Comparison of ENCODE assay signal across 11 cellular contexts in the genomic region with DNA sequence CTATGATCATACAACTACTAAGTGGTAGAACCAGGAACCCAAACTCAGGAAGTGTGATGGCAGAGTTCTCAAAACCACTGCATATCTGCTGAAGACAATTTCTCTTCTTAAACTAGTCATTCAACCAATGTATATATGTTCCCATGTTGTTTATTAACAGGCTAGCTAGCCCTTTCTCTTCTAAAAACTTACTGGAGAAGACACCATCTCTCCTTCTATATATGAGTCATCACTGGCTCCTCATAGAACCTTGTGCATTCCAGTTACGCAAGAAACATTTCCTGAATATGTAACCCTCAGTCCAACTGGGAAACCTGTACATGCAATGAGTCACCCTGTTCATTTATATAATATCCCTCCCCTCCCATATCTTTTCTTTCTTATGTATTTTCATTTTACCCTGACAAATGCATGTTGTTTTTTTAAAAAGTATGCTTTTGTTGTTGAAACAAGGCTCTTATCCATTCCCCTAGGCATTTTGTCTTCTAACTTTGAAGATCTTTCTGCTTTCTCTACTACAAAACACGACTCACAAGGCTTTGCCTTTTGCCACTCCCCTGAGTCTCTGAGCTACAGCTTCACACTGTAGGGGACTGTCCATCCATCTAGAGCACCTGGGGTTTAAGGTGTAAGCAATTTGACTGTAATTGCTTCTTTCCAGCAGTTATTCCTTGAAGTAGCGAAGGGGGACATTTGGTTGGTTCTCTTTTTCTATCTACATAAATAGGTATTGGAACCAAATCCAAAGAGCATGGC.
A peak's percentile ranks its signal among the peaks of the same experiment; 100 is the strongest.
DNase-seq lines count a peak whose midpoint lies in the region; ATAC-seq, FAIRE-seq and TF ChIP-seq lines count a peak whose summit lies in the region.
"Had no signal": no experiment of that assay in that cellular context is flagged by ENCODE, and none has a peak within 500 bp of the region (broad histone marks: within the 10 kb centered on the region; RNA-seq: fewer than 3 reads in every experiment).

No MANE protein-coding gene starts in this region.

- peak; percentile 90 for FAIRE-seq in A549 (lab: Jason Lieb, UNC)
- FAIRE-seq: colon had no signal

- H3K9me3 Mint-ChIP-seq in natural killer cell, result peaks cover 0 to 4% of the 10 kb centered on the region in 2 donors

- H3K4me3 ChIP-seq in A549, result no peak overlapping the region

- CTCF ChIA-PET in A549 (lab: Yijun Ruan, JAX), result interaction anchor here (0.6 to 2.7 kb wide), 3 partner anchors 33 to 962 kb away, joined by 3 to 8 read pairs (median 7); no protein-coding TSS in a partner anchor

- H3K36me3 Mint-ChIP-seq in natural killer cell, result no peaks in the 10 kb centered on the region

- no peak for TF ChIP-seq CTCF in A549 (IDR thresholded peaks at IDR 0.05)
- TF ChIP-seq CTCF in natural killer cell (IDR thresholded peaks at IDR 0.05), result no peak

- H3K4me1 ChIP-seq in A549, result peaks cover 11% of the 10 kb centered on the region; the same call in 2 of the 3 replicates

- ATAC-seq in A549 (peak; percentile 96 to 99), GM21528 (IDR thresholded peaks at IDR 0.05; ENCODE audit: low FRiP score, unreplicated experiment) (peak; percentile 76), esophagus mucosa (peak; percentile 99), natural killer cell (no peak)

- no peaks in the 10 kb centered on the region for H3K27me3 Mint-ChIP-seq in natural killer cell (ENCODE audit: low read depth in 2 of 2)
- H3K27me3 Mint-ChIP-seq: progenitor cell of endocrine pancreas had no signal

- no peak for TF ChIP-seq RAD21 in A549 (conservative IDR thresholded peaks at IDR 0.05 in 1 of 2, IDR thresholded peaks at IDR 0.05 in 1 of 2)

- WGBS in A549 (ENCODE audit: missing lambda C conversion rate), result 34% methylated on average over 3 of the region's 3 CpGs

- peak overlapping the region; percentile 52 for H3K4me2 ChIP-seq in A549

- intact Hi-C loops in natural killer cell (cut with micrococcal nuclease), result no loop called here

- POLR2A ChIA-PET in A549 (lab: Yijun Ruan, JAX), result no interaction called here

- TF ChIP-seq EP300 in A549 (IDR thresholded peaks at IDR 0.05), result no peak

- H3K27ac Mint-ChIP-seq in natural killer cell, result no peak overlapping the region
- H3K27ac Mint-ChIP-seq: progenitor cell of endocrine pancreas had no signal

- no peak overlapping the region for H3K4me3 Mint-ChIP-seq in natural killer cell

- no peak for TF ChIP-seq POLR2A in A549 (IDR thresholded peaks at IDR 0.05; ENCODE audit: low read length)

- DNase-seq in A549 (ENCODE audit: low read depth in 1 of 2, low spot score in 1 of 2), result peak; percentile 30 to 77
- peak; percentile 71 for DNase-seq in LoVo (ENCODE audit: low spot score)
- DNase-seq in natural killer cell, result no peak
- DNase-seq in activated CD4-positive, alpha-beta T cell treated with anti-CD3 and anti-CD28 coated beads for 4 hours, result no peak
- no peak for DNase-seq in activated naive CD4-positive, alpha-beta T cell (lab: John Stamatoyannopoulos, UW)
- no peak for DNase-seq in occipital lobe (lab: John Stamatoyannopoulos, UW)
- DNase-seq: T-helper 2 cell had no signal

- no peaks in the 10 kb centered on the region for H3K4me1 Mint-ChIP-seq in natural killer cell

- peak overlapping the region in 1 of 2 experiments; percentile 49; a peak in 2 of 6 replicates for H3K27ac ChIP-seq in A549

- no peaks in the 10 kb centered on the region for H3K9me3 ChIP-seq in A549

TF ChIP-seq in A549, 52 proteins besides CTCF, POLR2A, EP300 and RAD21:
- no peak for TF ChIP-seq ZFP36 (IDR thresholded peaks at IDR 0.05; ENCODE audit: borderline replicate concordance, partially characterized antibody)
- TF ChIP-seq JUNB (IDR thresholded peaks at IDR 0.05), result peak; percentile 77
- TF ChIP-seq ZSCAN20 (CRISPR knock-in tag; IDR thresholded peaks at IDR 0.05), result no peak
- TF ChIP-seq FOSL2 (IDR thresholded peaks at IDR 0.05), result peak; percentile 87
- TF ChIP-seq FOSL2 (CRISPR knock-in tag; IDR thresholded peaks at IDR 0.05), result peak; percentile 97
- no peak for TF ChIP-seq SREBF2 (IDR thresholded peaks at IDR 0.05)
- TF ChIP-seq ZC3H11A (IDR thresholded peaks at IDR 0.05), result no peak
- TF ChIP-seq, protein P1, sequence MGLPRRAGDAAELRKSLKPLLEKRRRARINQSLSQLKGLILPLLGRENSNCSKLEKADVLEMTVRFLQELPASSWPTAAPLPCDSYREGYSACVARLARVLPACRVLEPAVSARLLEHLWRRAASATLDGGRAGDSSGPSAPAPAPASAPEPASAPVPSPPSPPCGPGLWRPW (IDR thresholded peaks at IDR 0.05), result peak; percentile 65; the same call in 1 of the 2 replicates
- TF ChIP-seq HEYL (CRISPR knock-in tag; IDR thresholded peaks at IDR 0.05), result no peak
- no peak for TF ChIP-seq CBX2 (IDR thresholded peaks at IDR 0.05; ENCODE audit: borderline replicate concordance, low read depth)
- peak; percentile 90 to 93 for TF ChIP-seq CEBPB (IDR thresholded peaks at IDR 0.05)
- TF ChIP-seq HOXA7 (CRISPR knock-in tag; IDR thresholded peaks at IDR 0.05), result no peak

Comparison
In these comparisons a context has a peak if more than half of its experiments do, and no peak if none do; other contexts are left out.
1. ATAC-seq: peak in A549 (2 of 2), GM21528 (single experiment) and esophagus mucosa (single experiment); none in natural killer cell (0 of 3).
2. DNase-seq: peak in A549 (2 of 2) and LoVo (single experiment); none in natural killer cell (single experiment), activated CD4-positive, alpha-beta T cell treated with anti-CD3 and anti-CD28 coated beads for 4 hours (0 of 2), activated naive CD4-positive, alpha-beta T cell (0 of 4) and occipital lobe (single experiment).